ENCODE assay signal across 13 cellular contexts in genomic region chr1:119632103-119632490, GRCh38. TPM values are rescaled to one million over a fixed set of nuclear protein-coding genes. Genes with fewer than 3 reads are reported as not detected.
A peak's percentile ranks its signal among the peaks of the same experiment; 100 is the strongest.
DNase-seq lines count a peak whose midpoint lies in the region; ATAC-seq, FAIRE-seq and TF ChIP-seq lines count a peak whose summit lies in the region.
"Had no signal": no experiment of that assay in that cellular context is flagged by ENCODE, and none has a peak within 500 bp of the region (broad histone marks: within the 10 kb centered on the region; RNA-seq: fewer than 3 reads in every experiment).

No MANE protein-coding gene starts in this region.

- no peaks in the 10 kb centered on the region for H3K9me3 ChIP-seq in skeletal muscle satellite cell (replicated peaks; ENCODE audit: low read length)

- peak overlapping the region; percentile 82 for H3K4me2 ChIP-seq in skeletal muscle satellite cell (ENCODE audit: low read length)

- H3K27me3 Mint-ChIP-seq in chondrocyte (ENCODE audit: low read depth): no peaks in the 10 kb centered on the region

- DNase-seq in GM19239 (ENCODE audit: insufficient read length, low spot score) (no peak), chondrocyte (ENCODE audit: low spot score) (no peak), left lobe of liver (ENCODE audit: low spot score) (peak; percentile 55)
- DNase-seq: activated naive CD8-positive, alpha-beta T cell treated with anti-CD3 and anti-CD28 coated beads, Interleukin-2, amount 50 U/mL, for 24 hours; effector memory CD4-positive, alpha-beta T cell; stimulated activated naive CD4-positive, alpha-beta T cell treated with Interleukin-2 at 50 U/mL for 16 hours; SW 1271 had no signal

- H3K36me3 ChIP-seq in skeletal muscle satellite cell (ENCODE audit: insufficient read depth, low read length): no peaks in the 10 kb centered on the region

- TF ChIP-seq CTCF in chondrocyte (IDR thresholded peaks at IDR 0.05): no peak

- H3K4me3 ChIP-seq in skeletal muscle satellite cell (ENCODE audit: low read length): peak overlapping the region; percentile 65

- H3K4me1 Mint-ChIP-seq in chondrocyte (ENCODE audit: low read depth): peaks cover 60% of the 10 kb centered on the region
- H3K4me1 Mint-ChIP-seq: activated naive CD8-positive, alpha-beta T cell treated with anti-CD3 and anti-CD28 coated beads, Interleukin-2, amount 50 U/mL, for 24 hours had no signal

- H3K36me3 Mint-ChIP-seq in chondrocyte (ENCODE audit: low read depth): peaks cover 3% of the 10 kb centered on the region

- H3K4me1 ChIP-seq in skeletal muscle satellite cell (ENCODE audit: control insufficient read depth, insufficient read depth, low read length): peaks cover 21% of the 10 kb centered on the region

- ATAC-seq in left lobe of liver (peak; percentile 39), HG03439 (IDR thresholded peaks at IDR 0.05; ENCODE audit: unreplicated experiment) (no peak), HG03175 (IDR thresholded peaks at IDR 0.05; ENCODE audit: unreplicated experiment) (no peak), HG02759 (IDR thresholded peaks at IDR 0.05; ENCODE audit: unreplicated experiment) (no peak), HG02571 (IDR thresholded peaks at IDR 0.05; ENCODE audit: unreplicated experiment) (no peak)
- ATAC-seq: activated naive CD8-positive, alpha-beta T cell treated with anti-CD3 and anti-CD28 coated beads, Interleukin-2, amount 50 U/mL, for 24 hours had no signal

- peak overlapping the region; percentile 77 for H3K27ac Mint-ChIP-seq in chondrocyte (ENCODE audit: unreplicated experiment)
- H3K27ac Mint-ChIP-seq: activated naive CD8-positive, alpha-beta T cell treated with anti-CD3 and anti-CD28 coated beads, Interleukin-2, amount 50 U/mL, for 24 hours had no signal

- peak; percentile 63 for FAIRE-seq in GM19239 (lab: Jason Lieb, UNC)
- FAIRE-seq: GM18507 had no signal

- no peak overlapping the region for H3K9ac ChIP-seq in skeletal muscle satellite cell (ENCODE audit: low read depth, low read length)

- no peaks in the 10 kb centered on the region for H3K27me3 ChIP-seq in skeletal muscle satellite cell (ENCODE audit: control insufficient read depth, insufficient read depth, low read length)

- peak overlapping the region; percentile 23 for H3K4me3 Mint-ChIP-seq in chondrocyte (ENCODE audit: unreplicated experiment)
- H3K4me3 Mint-ChIP-seq: activated naive CD8-positive, alpha-beta T cell treated with anti-CD3 and anti-CD28 coated beads, Interleukin-2, amount 50 U/mL, for 24 hours had no signal

- H3K9me3 Mint-ChIP-seq in chondrocyte (ENCODE audit: low read depth): no peaks in the 10 kb centered on the region
- H3K9me3 Mint-ChIP-seq: activated naive CD8-positive, alpha-beta T cell treated with anti-CD3 and anti-CD28 coated beads, Interleukin-2, amount 50 U/mL, for 24 hours had no signal

RNA-seq across cellular contexts. Expression of gene ZNF697, which starts 16.0 kb away (rescaled TPM):
- 9.4 to 13.6 TPM (median 13.3 TPM) in 3 replicates for total RNA-seq in chondrocyte
- 3.6 TPM for total RNA-seq in left lobe of liver
- total RNA-seq in skeletal muscle satellite cell (2012; rRNA removed): 10.9 and 15.7 TPM in 2 replicates
